24 cellular contexts compared by ENCODE assay signal in the genomic region with DNA sequence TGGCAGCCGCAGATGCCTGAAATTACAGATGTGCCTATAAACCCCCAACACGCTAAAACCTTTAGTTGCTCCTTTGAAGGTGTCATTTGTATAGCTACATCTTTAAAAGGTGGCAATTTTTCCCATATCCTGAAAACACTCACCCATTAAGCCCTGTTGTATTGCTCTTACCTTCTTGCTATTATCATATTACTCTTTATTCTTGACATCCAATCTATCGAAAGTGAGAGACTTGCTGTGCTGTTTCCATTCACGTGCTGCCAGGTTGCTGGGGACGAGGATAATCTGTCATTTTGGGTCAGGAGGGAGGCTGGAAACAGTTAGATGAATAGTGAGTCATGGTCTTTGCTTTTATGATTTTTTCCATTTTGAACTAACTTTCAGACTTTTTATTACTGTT.
"Had no signal": no experiment of that assay in that cellular context is flagged by ENCODE, and none has a peak within 500 bp of the region (broad histone marks: within the 10 kb centered on the region; RNA-seq: fewer than 3 reads in every experiment).

No MANE protein-coding gene starts in this region.

- H3K27ac Mint-ChIP-seq: dendritic cell treated with granulocyte-macrophage colony-stimulating factor and Interleukin-4, amounts not matched to agents 40 ng/mL and 50 ng/mL, for 4 days; endodermal cell had no signal

- H3K27me3 ChIP-seq: colonic mucosa, esophagus muscularis mucosa, esophagus squamous epithelium, foreskin keratinocyte, gastrocnemius medialis, gastroesophageal sphincter, heart left ventricle, heart right ventricle had no signal

- H3K27ac ChIP-seq: colonic mucosa, coronary artery, dorsolateral prefrontal cortex, epithelial cell of prostate, esophagus muscularis mucosa, esophagus squamous epithelium, foreskin keratinocyte, gastrocnemius medialis, gastroesophageal sphincter, heart left ventricle, heart right ventricle had no signal

- H3K36me3 ChIP-seq: colonic mucosa, esophagus muscularis mucosa, esophagus squamous epithelium, gastrocnemius medialis, gastroesophageal sphincter, heart left ventricle, heart right ventricle had no signal

- DNase-seq: colonic mucosa; cortex of kidney; dermis blood vessel endothelial cell; dorsolateral prefrontal cortex; effector CD4-positive, alpha-beta T cell; effector CD8-positive, alpha-beta T cell; effector memory CD4-positive, alpha-beta T cell; endodermal cell; erythroblast; esophagus squamous epithelium; foreskin fibroblast; foreskin keratinocyte; foreskin melanocyte; gastrocnemius medialis; glutamatergic neuron; head of caudate nucleus; heart left ventricle; heart right ventricle had no signal

- H3K9me3 ChIP-seq: colonic mucosa, esophagus muscularis mucosa, esophagus squamous epithelium, gastrocnemius medialis, gastroesophageal sphincter, heart left ventricle, heart right ventricle had no signal

- H3K4me1 Mint-ChIP-seq: endodermal cell had no signal

- ATAC-seq: esophagus mucosa, foreskin keratinocyte, gastrocnemius medialis, gastroesophageal sphincter, heart left ventricle, heart right ventricle had no signal

- H3K9me3 Mint-ChIP-seq: endodermal cell had no signal

- H3K4me3 Mint-ChIP-seq: dendritic cell treated with granulocyte-macrophage colony-stimulating factor and Interleukin-4, amounts not matched to agents 40 ng/mL and 50 ng/mL, for 4 days; endodermal cell had no signal

- H3K4me1 ChIP-seq: colonic mucosa, esophagus muscularis mucosa, esophagus squamous epithelium, foreskin keratinocyte, gastrocnemius medialis, gastroesophageal sphincter, heart left ventricle, heart right ventricle had no signal

- H3K27me3 Mint-ChIP-seq: dendritic cell treated with granulocyte-macrophage colony-stimulating factor and Interleukin-4, amounts not matched to agents 40 ng/mL and 50 ng/mL, for 4 days had no signal

- H3K4me3 ChIP-seq: colonic mucosa, coronary artery, dorsolateral prefrontal cortex, esophagus muscularis mucosa, esophagus squamous epithelium, gastrocnemius medialis, gastroesophageal sphincter, heart left ventricle, heart right ventricle had no signal
